ENCODE assay signal across 1 cellular context in the genomic region with DNA sequence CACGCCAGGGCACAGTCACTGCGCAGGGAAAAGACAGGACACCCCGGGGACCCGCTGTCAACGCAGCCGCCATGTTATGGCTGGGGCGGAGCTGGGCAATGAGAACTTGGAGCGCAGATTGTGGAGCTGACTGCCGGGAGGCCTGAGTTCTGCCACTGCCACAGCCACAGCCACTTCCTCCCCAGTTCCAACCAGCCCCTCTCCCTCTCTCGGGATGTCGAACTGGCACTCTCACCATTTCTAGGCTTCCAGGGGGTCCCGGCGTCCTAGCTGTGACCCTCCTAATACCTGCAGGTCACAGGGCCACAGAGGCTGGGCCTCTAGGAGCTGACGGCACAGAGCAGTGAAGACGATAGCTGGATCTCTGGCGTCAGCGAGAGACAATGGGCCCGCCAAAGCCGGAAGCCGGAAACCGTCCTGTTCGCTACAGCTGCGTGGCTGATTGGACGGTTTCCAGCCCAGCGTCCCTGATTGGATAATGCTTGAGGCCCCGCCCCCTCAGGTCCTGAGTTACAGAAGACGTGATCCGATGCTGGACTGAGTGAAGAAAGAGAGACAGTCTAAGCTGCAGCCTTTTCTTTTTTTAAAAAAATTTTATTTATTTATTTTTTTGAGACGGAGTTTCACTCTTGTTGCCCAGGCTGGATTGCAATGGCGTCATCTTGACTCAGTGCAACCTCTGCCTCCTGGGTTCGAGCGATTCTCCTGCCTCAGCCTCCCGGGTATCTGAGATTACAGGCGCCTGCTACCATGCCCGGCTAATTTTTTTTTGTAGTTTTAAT.
TF ChIP-seq lines count a peak whose summit lies in the region.

Gene ZNF506, minus strand, starts transcription at position 385 of the 782 bp plus-strand sequence. Its CDS starts 147 bp downstream, at position 238.

TF ChIP-seq in HEK293, 187 proteins besides CTCF, POLR2A, EP300 and RAD21 (continued from another document):
- TF ChIP-seq ZNF518A (tag by site-specific recombination; conservative IDR thresholded peaks at IDR 0.05; ENCODE audit: low read depth) = peak; percentile 76
